2 cellular contexts compared by ENCODE assay signal in the genomic region with DNA sequence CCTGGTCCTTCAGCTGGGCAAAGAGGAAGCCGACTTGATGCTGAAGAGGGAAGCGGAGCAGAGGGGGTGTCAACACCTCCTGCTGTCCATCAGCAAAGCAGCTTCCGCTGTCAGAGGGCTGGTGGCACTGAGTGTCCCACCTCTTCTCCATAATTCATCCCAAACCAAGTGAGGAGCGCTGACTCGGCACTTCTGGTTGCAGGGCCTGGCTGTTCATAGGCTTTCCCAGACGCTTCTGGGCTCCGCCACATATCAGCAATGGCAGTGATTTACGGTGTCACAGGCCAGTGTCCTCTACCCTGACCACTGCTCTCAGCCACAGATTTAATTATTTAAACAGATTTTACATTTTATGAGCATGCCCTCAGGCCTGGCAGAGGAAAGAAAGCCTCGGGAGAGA.
A peak's percentile ranks its signal among the peaks of the same experiment; 100 is the strongest.
TF ChIP-seq lines count a peak whose summit lies in the region.

No MANE protein-coding gene starts in this region.

TF ChIP-seq in GM23338, 12 proteins besides CTCF, POLR2A, EP300 and RAD21 (continued from another document):
- TF ChIP-seq ETS1 (IDR thresholded peaks at IDR 0.05) (no peak), ZNF462 (CRISPR knock-in tag; IDR thresholded peaks at IDR 0.05) (no peak), ZNF331 (CRISPR knock-in tag; IDR thresholded peaks at IDR 0.05; ENCODE audit: low read depth) (no peak), EZH2phosphoT487 (IDR thresholded peaks at IDR 0.05; ENCODE audit: unreplicated experiment) (no peak), EZH2 (IDR thresholded peaks at IDR 0.05; ENCODE audit: low read depth, unreplicated experiment) (no peak), ZNF114 (CRISPR knock-in tag; IDR thresholded peaks at IDR 0.05) (no peak)
- TF ChIP-seq, protein P1, sequence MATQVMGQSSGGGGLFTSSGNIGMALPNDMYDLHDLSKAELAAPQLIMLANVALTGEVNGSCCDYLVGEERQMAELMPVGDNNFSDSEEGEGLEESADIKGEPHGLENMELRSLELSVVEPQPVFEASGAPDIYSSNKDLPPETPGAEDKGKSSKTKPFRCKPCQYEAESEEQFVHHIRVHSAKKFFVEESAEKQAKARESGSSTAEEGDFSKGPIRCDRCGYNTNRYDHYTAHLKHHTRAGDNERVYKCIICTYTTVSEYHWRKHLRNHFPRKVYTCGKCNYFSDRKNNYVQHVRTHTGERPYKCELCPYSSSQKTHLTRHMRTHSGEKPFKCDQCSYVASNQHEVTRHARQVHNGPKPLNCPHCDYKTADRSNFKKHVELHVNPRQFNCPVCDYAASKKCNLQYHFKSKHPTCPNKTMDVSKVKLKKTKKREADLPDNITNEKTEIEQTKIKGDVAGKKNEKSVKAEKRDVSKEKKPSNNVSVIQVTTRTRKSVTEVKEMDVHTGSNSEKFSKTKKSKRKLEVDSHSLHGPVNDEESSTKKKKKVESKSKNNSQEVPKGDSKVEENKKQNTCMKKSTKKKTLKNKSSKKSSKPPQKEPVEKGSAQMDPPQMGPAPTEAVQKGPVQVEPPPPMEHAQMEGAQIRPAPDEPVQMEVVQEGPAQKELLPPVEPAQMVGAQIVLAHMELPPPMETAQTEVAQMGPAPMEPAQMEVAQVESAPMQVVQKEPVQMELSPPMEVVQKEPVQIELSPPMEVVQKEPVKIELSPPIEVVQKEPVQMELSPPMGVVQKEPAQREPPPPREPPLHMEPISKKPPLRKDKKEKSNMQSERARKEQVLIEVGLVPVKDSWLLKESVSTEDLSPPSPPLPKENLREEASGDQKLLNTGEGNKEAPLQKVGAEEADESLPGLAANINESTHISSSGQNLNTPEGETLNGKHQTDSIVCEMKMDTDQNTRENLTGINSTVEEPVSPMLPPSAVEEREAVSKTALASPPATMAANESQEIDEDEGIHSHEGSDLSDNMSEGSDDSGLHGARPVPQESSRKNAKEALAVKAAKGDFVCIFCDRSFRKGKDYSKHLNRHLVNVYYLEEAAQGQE (IDR thresholded peaks at IDR 0.05; ENCODE audit: unreplicated experiment): no peak

TF ChIP-seq in K562, 482 proteins besides CTCF, POLR2A, EP300 and RAD21 (continued from another document):
- 0 out of 2 replicates have a peak, but pooled peaks have one; percentile 29 for TF ChIP-seq MAFG (tag; conservative IDR thresholded peaks at IDR 0.05)
- TF ChIP-seq MTA1 (IDR thresholded peaks at IDR 0.05; ENCODE audit: borderline replicate concordance): no peak
- no peak for TF ChIP-seq PURB (CRISPR knock-in tag; IDR thresholded peaks at IDR 0.05; ENCODE audit: low read depth)
- TF ChIP-seq ZNF316 (IDR thresholded peaks at IDR 0.05): 0 out of 2 replicates have a peak, but pooled peaks have one; percentile 31
- no peak for TF ChIP-seq ETS1 (conservative IDR thresholded peaks at IDR 0.05; ENCODE audit: control insufficient read depth, low read depth, low read length)
- no peak for TF ChIP-seq ZBTB49 (CRISPR knock-in tag; IDR thresholded peaks at IDR 0.05; ENCODE audit: borderline replicate concordance)
- TF ChIP-seq TFE3 (CRISPR knock-in tag; IDR thresholded peaks at IDR 0.05): no peak
- TF ChIP-seq ZNF3 (CRISPR knock-in tag; IDR thresholded peaks at IDR 0.05): no peak
- TF ChIP-seq ZNF699 (CRISPR knock-in tag; IDR thresholded peaks at IDR 0.05; ENCODE audit: insufficient replicate concordance): no peak
- TF ChIP-seq MAFK (IDR thresholded peaks at IDR 0.05; ENCODE audit: low read length): peak; percentile 56
- TF ChIP-seq, protein P2, sequence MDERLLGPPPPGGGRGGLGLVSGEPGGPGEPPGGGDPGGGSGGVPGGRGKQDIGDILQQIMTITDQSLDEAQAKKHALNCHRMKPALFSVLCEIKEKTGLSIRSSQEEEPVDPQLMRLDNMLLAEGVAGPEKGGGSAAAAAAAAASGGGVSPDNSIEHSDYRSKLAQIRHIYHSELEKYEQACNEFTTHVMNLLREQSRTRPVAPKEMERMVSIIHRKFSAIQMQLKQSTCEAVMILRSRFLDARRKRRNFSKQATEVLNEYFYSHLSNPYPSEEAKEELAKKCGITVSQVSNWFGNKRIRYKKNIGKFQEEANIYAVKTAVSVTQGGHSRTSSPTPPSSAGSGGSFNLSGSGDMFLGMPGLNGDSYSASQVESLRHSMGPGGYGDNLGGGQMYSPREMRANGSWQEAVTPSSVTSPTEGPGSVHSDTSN (CRISPR knock-in tag; IDR thresholded peaks at IDR 0.05; ENCODE audit: low read depth): no peak
- TF ChIP-seq, protein P2 (tag; conservative IDR thresholded peaks at IDR 0.05; ENCODE audit: low read depth): 0 out of 2 replicates have a peak, but pooled peaks have one; percentile 10
- no peak for TF ChIP-seq SNRNP70 (optimal IDR thresholded peaks at IDR 0.05; ENCODE audit: low read depth, low read length)
- no peak for TF ChIP-seq FUS (optimal IDR thresholded peaks at IDR 0.05; ENCODE audit: low read depth, low read length)
- TF ChIP-seq ZNF444 (CRISPR knock-in tag; IDR thresholded peaks at IDR 0.05): no peak
- no peak for TF ChIP-seq PHB2 (IDR thresholded peaks at IDR 0.05; ENCODE audit: low read depth)
TF ChIP-seq in K562: peak in this region for 5.
